In the genomic region with DNA sequence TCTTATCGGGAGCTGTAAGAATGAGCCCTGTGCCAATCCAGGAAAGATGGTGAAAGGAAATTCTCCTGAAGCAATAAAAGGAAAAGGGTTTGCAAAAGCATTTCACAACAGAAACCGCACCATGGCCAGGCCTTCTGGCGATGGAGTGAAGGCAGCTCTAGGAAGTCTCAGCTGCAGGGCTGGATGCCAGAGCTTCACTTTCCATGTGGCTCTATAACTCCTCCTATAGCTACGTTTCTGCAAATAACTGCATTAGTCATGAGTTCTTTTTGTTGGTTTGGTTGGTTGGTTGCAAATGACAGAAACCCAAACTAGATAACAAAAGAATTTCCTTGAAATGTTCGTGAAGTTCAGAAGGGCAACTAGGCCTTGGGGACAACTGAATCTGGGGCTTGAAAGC, we compare ENCODE assay signal across 11 cellular contexts.
DNase-seq lines count a peak whose midpoint lies in the region; ATAC-seq and TF ChIP-seq lines count a peak whose summit lies in the region.
"Had no signal": no experiment of that assay in that cellular context is flagged by ENCODE, and none has a peak within 500 bp of the region (broad histone marks: within the 10 kb centered on the region; RNA-seq: fewer than 3 reads in every experiment).

No MANE protein-coding gene starts in this region.

- no peaks in the 10 kb centered on the region for H3K36me3 ChIP-seq in left ventricle myocardium inferior
- no peaks in the 10 kb centered on the region for H3K36me3 ChIP-seq in suprapubic skin

- H3K4me1 ChIP-seq in left ventricle myocardium inferior, result peaks cover 4% of the 10 kb centered on the region
- H3K4me1 ChIP-seq in suprapubic skin, result peaks cover 6% of the 10 kb centered on the region

- no peak for TF ChIP-seq EP300 in suprapubic skin (IDR thresholded peaks at IDR 0.05)

- DNase-seq in left ventricle myocardium superior, result peak; percentile 37
- no peak for DNase-seq in left ventricle myocardium inferior
- DNase-seq in SKM-1 treated with dmso at 0.1 percent for 144 hours (lab: John Stamatoyannopoulos, UW; ENCODE audit: unreplicated experiment), result peak; percentile 72
- DNase-seq in fibroblast of pulmonary artery (ENCODE audit: low read depth), result peak; percentile 98
- DNase-seq in suprapubic skin (ENCODE audit: low spot score in 2 of 2), result no peak
- DNase-seq: activated T-cell treated with anti-CD3 and anti-CD28 coated beads, Interleukin-2, amount 50 U/mL, for 1 hour; C1 segment of cervical spinal cord; SW 1271 had no signal

- H3K27me3 ChIP-seq in left ventricle myocardium inferior (ENCODE audit: low read depth) (no peaks in the 10 kb centered on the region), suprapubic skin (no peaks in the 10 kb centered on the region)

- ATAC-seq in left ventricle myocardium superior (no peak), HG02759 (IDR thresholded peaks at IDR 0.05; ENCODE audit: unreplicated experiment) (no peak), HG03571 (IDR thresholded peaks at IDR 0.05; ENCODE audit: unreplicated experiment) (no peak), GM18502 (IDR thresholded peaks at IDR 0.05; ENCODE audit: poor library complexity, unreplicated experiment) (no peak)

- TF ChIP-seq CTCF in left ventricle myocardium inferior (IDR thresholded peaks at IDR 0.05; ENCODE audit: borderline replicate concordance) (no peak), fibroblast of pulmonary artery (IDR thresholded peaks at IDR 0.05; ENCODE audit: low read length, missing control alignments) (no peak), suprapubic skin (IDR thresholded peaks at IDR 0.05) (no peak)

- H3K27ac ChIP-seq in left ventricle myocardium inferior (replicated peaks), result no peak overlapping the region
- no peak overlapping the region for H3K27ac ChIP-seq in suprapubic skin

- WGBS in suprapubic skin, result 28% methylated on average over 5 of the region's 5 CpGs

- no peak for TF ChIP-seq POLR2A in suprapubic skin (IDR thresholded peaks at IDR 0.05)

- no peak overlapping the region for H3K4me3 ChIP-seq in left ventricle myocardium inferior
- no peak overlapping the region for H3K4me3 ChIP-seq in fibroblast of pulmonary artery (replicated peaks; ENCODE audit: low read depth, low read length)
- no peak overlapping the region for H3K4me3 ChIP-seq in suprapubic skin

- intact Hi-C loops in left ventricle myocardium superior (cut with micrococcal nuclease), result loop anchor here (5.0 kb wide), 1 partner anchor 201 kb away; no protein-coding TSS in a partner anchor
- intact Hi-C loops in left ventricle myocardium inferior (cut with micrococcal nuclease), result loop anchor here (5.0 to 10.0 kb wide), 2 partner anchors 83 to 191 kb away; a partner anchor contains a TSS

- H3K9me3 ChIP-seq in left ventricle myocardium inferior (replicated peaks) (no peaks in the 10 kb centered on the region), suprapubic skin (no peaks in the 10 kb centered on the region)

Comparison
In these comparisons a context has a peak if more than half of its experiments do, and no peak if none do; other contexts are left out.
1. DNase-seq: peak in left ventricle myocardium superior (single experiment), SKM-1 treated with dmso at 0.1 percent for 144 hours (single experiment) and fibroblast of pulmonary artery (single experiment); none in left ventricle myocardium inferior (single experiment) and suprapubic skin (0 of 2).